ENCODE assay signal across 19 cellular contexts in the genomic region with DNA sequence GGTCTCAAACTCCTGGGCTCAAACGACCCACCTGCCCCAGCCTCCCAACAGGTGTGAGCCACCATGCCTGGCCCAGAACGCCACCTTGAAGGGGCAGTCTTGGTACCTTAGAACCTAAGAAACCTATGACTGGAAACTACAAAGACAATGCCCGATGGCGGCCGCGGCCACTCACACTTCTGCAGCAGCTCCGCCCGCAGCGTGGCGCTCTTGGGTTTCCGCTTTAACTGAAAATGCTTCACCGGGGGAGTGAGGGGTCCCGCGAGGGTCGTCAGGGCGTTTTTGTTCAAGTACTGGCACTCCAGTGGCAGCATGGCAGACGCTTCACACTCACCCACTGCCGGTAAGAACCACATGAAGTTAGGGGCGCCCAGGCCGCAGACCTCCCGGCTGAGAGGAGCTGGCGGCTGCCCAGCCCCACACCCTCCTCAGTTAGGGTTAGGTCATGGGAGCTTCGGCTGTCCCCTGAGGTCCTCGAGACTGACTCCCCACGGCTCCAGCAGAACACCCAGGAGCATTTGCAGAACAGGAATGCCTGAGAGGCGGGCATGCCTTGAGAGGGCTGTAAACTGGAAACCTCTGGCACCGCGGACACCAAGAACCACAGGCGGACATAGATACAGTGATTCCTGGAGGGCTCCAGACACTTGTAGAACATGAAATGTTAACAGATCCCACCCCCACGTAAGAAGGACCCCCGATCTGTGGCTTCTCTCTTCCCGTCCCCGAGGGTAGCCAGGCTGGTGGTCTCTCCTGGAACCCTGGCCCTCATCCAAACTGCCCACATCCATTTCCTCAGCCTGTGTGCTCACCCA.
"Had no signal": no experiment of that assay in that cellular context is flagged by ENCODE, and none has a peak within 500 bp of the region (broad histone marks: within the 10 kb centered on the region; RNA-seq: fewer than 3 reads in every experiment).

No MANE protein-coding gene starts in this region.

- DNase-seq: activated CD4-positive, alpha-beta memory T cell treated with anti-CD3 and anti-CD28 coated beads, Interleukin-2, amount 10 ng/mL, durations not matched to agents 7 days and 5 days; activated CD4-positive, alpha-beta T cell treated with anti-CD3 and anti-CD28 coated beads for 48 hours; activated CD4-positive, CD25-positive, alpha-beta regulatory T cell; activated gamma-delta T cell treated with Interleukin-2 at 50 U/mL for 16 hours; activated naive CD8-positive, alpha-beta T cell treated with anti-CD3 and anti-CD28 coated beads for 36 hours; activated T-cell treated with anti-CD3 and anti-CD28 coated beads, Interleukin-2, amount 50 U/mL, for 72 hours; amygdala; lower lobe of right lung; pancreas; sigmoid colon; stimulated activated naive CD4-positive, alpha-beta T cell treated with Interleukin-2 at 50 U/mL for 16 hours; T-cell; T-helper 9 cell; thyroid gland; uterus had no signal

- H3K27ac ChIP-seq: cardiac muscle cell, lower lobe of right lung, pancreas, sigmoid colon, thyroid gland, uterus had no signal

- H3K9me3 ChIP-seq: lower lobe of right lung, pancreas, sigmoid colon, thyroid gland, uterus had no signal

- H3K27me3 Mint-ChIP-seq: activated CD4-positive, alpha-beta memory T cell treated with anti-CD3 and anti-CD28 coated beads, Interleukin-2, amount 10 ng/mL, durations not matched to agents 7 days and 5 days; activated naive CD8-positive, alpha-beta T cell treated with anti-CD3 and anti-CD28 coated beads for 36 hours; T-cell had no signal

- H3K4me1 ChIP-seq: lower lobe of right lung, pancreas, thyroid gland, uterus had no signal

- H3K27me3 ChIP-seq: cardiac muscle cell, dorsolateral prefrontal cortex, pancreas, sigmoid colon, thyroid gland, uterus had no signal

- H3K36me3 ChIP-seq: uterus had no signal

- ATAC-seq: activated T-cell treated with anti-CD3 and anti-CD28 coated beads, Interleukin-2, amount 50 U/mL, for 72 hours; lower lobe of right lung; pancreas; SK-N-SH treated with all-trans-retinoic acid at 6 μM for 48 hours; T-cell had no signal

- H3K27ac Mint-ChIP-seq: activated CD4-positive, alpha-beta memory T cell treated with anti-CD3 and anti-CD28 coated beads, Interleukin-2, amount 10 ng/mL, durations not matched to agents 7 days and 5 days; activated naive CD8-positive, alpha-beta T cell treated with anti-CD3 and anti-CD28 coated beads for 36 hours; activated T-cell treated with anti-CD3 and anti-CD28 coated beads, Interleukin-2, amount 50 U/mL, for 72 hours; nephron; T-cell had no signal

- H3K4me3 Mint-ChIP-seq: activated CD4-positive, alpha-beta memory T cell treated with anti-CD3 and anti-CD28 coated beads, Interleukin-2, amount 10 ng/mL, durations not matched to agents 7 days and 5 days; activated naive CD8-positive, alpha-beta T cell treated with anti-CD3 and anti-CD28 coated beads for 36 hours; activated T-cell treated with anti-CD3 and anti-CD28 coated beads, Interleukin-2, amount 50 U/mL, for 72 hours; nephron; T-cell had no signal

- H3K4me1 Mint-ChIP-seq: activated CD4-positive, alpha-beta memory T cell treated with anti-CD3 and anti-CD28 coated beads, Interleukin-2, amount 10 ng/mL, durations not matched to agents 7 days and 5 days; activated naive CD8-positive, alpha-beta T cell treated with anti-CD3 and anti-CD28 coated beads for 36 hours; nephron had no signal

- H3K9me3 Mint-ChIP-seq: activated CD4-positive, alpha-beta memory T cell treated with anti-CD3 and anti-CD28 coated beads, Interleukin-2, amount 10 ng/mL, durations not matched to agents 7 days and 5 days; activated naive CD8-positive, alpha-beta T cell treated with anti-CD3 and anti-CD28 coated beads for 36 hours; activated T-cell treated with anti-CD3 and anti-CD28 coated beads, Interleukin-2, amount 50 U/mL, for 72 hours; nephron; T-cell had no signal

- H3K4me3 ChIP-seq: cardiac muscle cell, lower lobe of right lung, pancreas, sigmoid colon, thyroid gland, uterus had no signal
